ENCODE assay signal across 1 cellular context in genomic region chr7:101164071-101164840, GRCh38.
TF ChIP-seq lines count a peak whose summit lies in the region.

No MANE protein-coding gene starts in this region.

TF ChIP-seq in H1, 55 proteins besides CTCF, POLR2A, EP300 and RAD21:
- TF ChIP-seq HDAC2 (IDR thresholded peaks at IDR 0.05; ENCODE audit: borderline replicate concordance in 1 of 2, low read depth in 2 of 2, low read length in 2 of 2): peak; percentile 21 to 50; a peak in 1 of 4 replicates
- peak; percentile 47 for TF ChIP-seq MAX (IDR thresholded peaks at IDR 0.05)
- peak; percentile 66 for TF ChIP-seq EZH2 (IDR thresholded peaks at IDR 0.05; ENCODE audit: low read depth, low read length, severe bottlenecking)
- no peak for TF ChIP-seq BCL11A (IDR thresholded peaks at IDR 0.05; ENCODE audit: low read depth in 2 of 2, low read length in 2 of 2)
- TF ChIP-seq KDM5A (IDR thresholded peaks at IDR 0.05; ENCODE audit: low read length): no peak
- peak; percentile 94 to 98 for TF ChIP-seq SIN3A (conservative IDR thresholded peaks at IDR 0.05 in 1 of 2, IDR thresholded peaks at IDR 0.05 in 1 of 2; ENCODE audit: low read depth in 1 of 2, low read length in 2 of 2)
- TF ChIP-seq TAF7 (optimal IDR thresholded peaks at IDR 0.05; ENCODE audit: borderline replicate concordance, low read depth, low read length): peak; percentile 13
- peak; percentile 58 for TF ChIP-seq SUZ12 (IDR thresholded peaks at IDR 0.05; ENCODE audit: low read length)
- TF ChIP-seq TEAD4 (IDR thresholded peaks at IDR 0.05; ENCODE audit: low read depth, low read length): peak; percentile 39; the same call in 1 of the 2 replicates
